Comparison of ENCODE assay signal across 20 cellular contexts in genomic region chr2:95303191-95303914, GRCh38. TPM values are rescaled to one million over a fixed set of nuclear protein-coding genes. Genes with fewer than 3 reads are reported as not detected.
DNase-seq lines count a peak whose midpoint lies in the region; ATAC-seq and TF ChIP-seq lines count a peak whose summit lies in the region.
"Had no signal": no experiment of that assay in that cellular context is flagged by ENCODE, and none has a peak within 500 bp of the region (broad histone marks: within the 10 kb centered on the region; RNA-seq: fewer than 3 reads in every experiment).

No MANE protein-coding gene starts in this region.

- DNase-seq in G401 (ENCODE audit: low spot score) (peak; percentile 33), medulla oblongata (ENCODE audit: extremely low spot score) (peak; percentile 58), putamen (ENCODE audit: low spot score) (peak; percentile 63), NOMO-1 treated with dmso at 0.1 percent for 144 hours (lab: John Stamatoyannopoulos, UW; ENCODE audit: unreplicated experiment) (no peak), chondrocyte (ENCODE audit: low spot score) (no peak)
- DNase-seq in activated CD4-positive, CD25-positive, alpha-beta regulatory T cell treated with anti-CD3 and anti-CD28 coated beads, Interleukin-2, amount 50 U/mL, for 72 hours: no peak
- DNase-seq in activated CD4-positive, alpha-beta T cell treated with anti-CD3 and anti-CD28 coated beads for 48 hours: no peak
- DNase-seq: activated naive CD4-positive, alpha-beta T cell; activated T-cell treated with anti-CD3 and anti-CD28 coated beads, Interleukin-2, amount 50 U/mL, for 4 hours; CD4-positive, alpha-beta memory T cell; glutamatergic neuron; left colon; NCI-H774; stimulated activated CD4-positive, alpha-beta T cell treated with anti-CD3 and anti-CD28 coated beads, Interleukin-2, amount 100 ng/mL, for 24 hours had no signal

- no peak for ATAC-seq in SK-N-SH treated with all-trans-retinoic acid at 6 μM for 48 hours
- ATAC-seq: activated T-cell treated with anti-CD3 and anti-CD28 coated beads, Interleukin-2, amount 50 U/mL, for 4 hours; left colon; natural killer cell treated with Interleukin-12 subunit alpha and Interleukin-12 subunit beta and Interleukin-15 and Interleukin-18, amount 100 ng/mL, for 72 hours; Right ventricle myocardium inferior; stimulated activated effector memory CD8-positive, alpha-beta T cell treated with anti-CD3 and anti-CD28 coated beads, Interleukin-12 subunit alpha, Interleukin-12 subunit beta, amount 100 ng/mL, for 72 hours had no signal

- H3K4me1 Mint-ChIP-seq in chondrocyte (ENCODE audit: low read depth): no peaks in the 10 kb centered on the region
- H3K4me1 Mint-ChIP-seq: CD4-positive, alpha-beta memory T cell; stimulated activated effector memory CD8-positive, alpha-beta T cell treated with anti-CD3 and anti-CD28 coated beads, Interleukin-12 subunit alpha, Interleukin-12 subunit beta, amount 100 ng/mL, for 72 hours had no signal

- in situ Hi-C loops in G401 (cut with HindIII; ENCODE audit: low sequenced_read_pairs): no loop called here

- peaks cover 23% of the 10 kb centered on the region for H3K27me3 Mint-ChIP-seq in chondrocyte (ENCODE audit: low read depth)
- H3K27me3 Mint-ChIP-seq: natural killer cell treated with Interleukin-12 subunit alpha and Interleukin-12 subunit beta and Interleukin-15 and Interleukin-18, amount 100 ng/mL, for 72 hours had no signal

- no peak overlapping the region for H3K27ac Mint-ChIP-seq in chondrocyte (ENCODE audit: unreplicated experiment)
- H3K27ac Mint-ChIP-seq: CD4-positive, alpha-beta memory T cell; natural killer cell treated with Interleukin-12 subunit alpha and Interleukin-12 subunit beta and Interleukin-15 and Interleukin-18, amount 100 ng/mL, for 72 hours; stimulated activated effector memory CD8-positive, alpha-beta T cell treated with anti-CD3 and anti-CD28 coated beads, Interleukin-12 subunit alpha, Interleukin-12 subunit beta, amount 100 ng/mL, for 72 hours had no signal

- H3K4me3 Mint-ChIP-seq in chondrocyte (ENCODE audit: unreplicated experiment): no peak overlapping the region
- H3K4me3 Mint-ChIP-seq: activated T-cell treated with anti-CD3 and anti-CD28 coated beads, Interleukin-2, amount 50 U/mL, for 4 hours; CD4-positive, alpha-beta memory T cell; natural killer cell treated with Interleukin-12 subunit alpha and Interleukin-12 subunit beta and Interleukin-15 and Interleukin-18, amount 100 ng/mL, for 72 hours; stimulated activated effector memory CD8-positive, alpha-beta T cell treated with anti-CD3 and anti-CD28 coated beads, Interleukin-12 subunit alpha, Interleukin-12 subunit beta, amount 100 ng/mL, for 72 hours had no signal

- TF ChIP-seq CTCF in chondrocyte (IDR thresholded peaks at IDR 0.05): no peak

- H3K36me3 Mint-ChIP-seq in chondrocyte (ENCODE audit: low read depth): no peaks in the 10 kb centered on the region
- H3K36me3 Mint-ChIP-seq: CD4-positive, alpha-beta memory T cell; natural killer cell treated with Interleukin-12 subunit alpha and Interleukin-12 subunit beta and Interleukin-15 and Interleukin-18, amount 100 ng/mL, for 72 hours; stimulated activated effector memory CD8-positive, alpha-beta T cell treated with anti-CD3 and anti-CD28 coated beads, Interleukin-12 subunit alpha, Interleukin-12 subunit beta, amount 100 ng/mL, for 72 hours had no signal

- no peaks in the 10 kb centered on the region for H3K9me3 Mint-ChIP-seq in chondrocyte (ENCODE audit: low read depth)
- H3K9me3 Mint-ChIP-seq: activated T-cell treated with anti-CD3 and anti-CD28 coated beads, Interleukin-2, amount 50 U/mL, for 4 hours; CD4-positive, alpha-beta memory T cell; natural killer cell treated with Interleukin-12 subunit alpha and Interleukin-12 subunit beta and Interleukin-15 and Interleukin-18, amount 100 ng/mL, for 72 hours; stimulated activated effector memory CD8-positive, alpha-beta T cell treated with anti-CD3 and anti-CD28 coated beads, Interleukin-12 subunit alpha, Interleukin-12 subunit beta, amount 100 ng/mL, for 72 hours had no signal

TF ChIP-seq in SK-N-SH treated with all-trans-retinoic acid at 6 μM for 48 hours, 23 proteins besides CTCF, POLR2A, EP300 and RAD21:
- TF ChIP-seq TCF4 (CRISPR knock-in tag; IDR thresholded peaks at IDR 0.05; ENCODE audit: borderline replicate concordance): peak; percentile 16; the same call in 1 of the 2 replicates
- TF ChIP-seq TOX (CRISPR knock-in tag; IDR thresholded peaks at IDR 0.05; ENCODE audit: borderline replicate concordance): no peak
- no peak for TF ChIP-seq CREB5 (CRISPR knock-in tag; IDR thresholded peaks at IDR 0.05; ENCODE audit: low read depth)
- no peak for TF ChIP-seq POU6F1 (CRISPR knock-in tag; IDR thresholded peaks at IDR 0.05; ENCODE audit: borderline replicate concordance, low read depth)
- no peak for TF ChIP-seq PATZ1 (CRISPR knock-in tag; IDR thresholded peaks at IDR 0.05; ENCODE audit: borderline replicate concordance)
- no peak for TF ChIP-seq BACH2 (CRISPR knock-in tag; IDR thresholded peaks at IDR 0.05; ENCODE audit: borderline replicate concordance)
TF ChIP-seq in SK-N-SH treated with all-trans-retinoic acid at 6 μM for 48 hours: peak in this region for 1.

RNA-seq across cellular contexts. Expression of gene KCNIP3, which starts 6.2 kb away (rescaled TPM):
- 0.43 TPM in 1 of 2 replicates, not detected in the other for total RNA-seq in G401 (2014; rRNA removed; shearing (Covaris generic))
- total RNA-seq in chondrocyte: 3.1 to 6.0 TPM (median 5.9 TPM) in 3 replicates
- total RNA-seq: activated CD8-positive, alpha-beta memory T cell treated with anti-CD3 and anti-CD28 coated beads for 36 hours; activated T-cell treated with anti-CD3 and anti-CD28 coated beads, Interleukin-2, amount 50 U/mL, for 4 hours; CD4-positive, alpha-beta memory T cell; natural killer cell treated with Interleukin-12 subunit alpha and Interleukin-12 subunit beta and Interleukin-15 and Interleukin-18, amount 100 ng/mL, for 72 hours; OCI-LY7 had no signal

RNA-seq across cellular contexts. Expression of gene PROM2, which starts 29.1 kb away (rescaled TPM):
- 0.03 TPM in 1 of 2 replicates, not detected in the other for total RNA-seq in G401 (2014; rRNA removed; shearing (Covaris generic))
- 1.5 to 1.7 TPM (median 1.7 TPM) in 3 replicates for total RNA-seq in chondrocyte

Comparison
In these comparisons a context has a peak if more than half of its experiments do, and no peak if none do; other contexts are left out.
1. DNase-seq: peak in G401 (single experiment), medulla oblongata (single experiment) and putamen (single experiment); none in NOMO-1 treated with dmso at 0.1 percent for 144 hours (single experiment), activated CD4-positive, CD25-positive, alpha-beta regulatory T cell treated with anti-CD3 and anti-CD28 coated beads, Interleukin-2, amount 50 U/mL, for 72 hours (single experiment), chondrocyte (single experiment) and activated CD4-positive, alpha-beta T cell treated with anti-CD3 and anti-CD28 coated beads for 48 hours (single experiment).